Comparison of ENCODE assay signal across 10 cellular contexts in the genomic region with DNA sequence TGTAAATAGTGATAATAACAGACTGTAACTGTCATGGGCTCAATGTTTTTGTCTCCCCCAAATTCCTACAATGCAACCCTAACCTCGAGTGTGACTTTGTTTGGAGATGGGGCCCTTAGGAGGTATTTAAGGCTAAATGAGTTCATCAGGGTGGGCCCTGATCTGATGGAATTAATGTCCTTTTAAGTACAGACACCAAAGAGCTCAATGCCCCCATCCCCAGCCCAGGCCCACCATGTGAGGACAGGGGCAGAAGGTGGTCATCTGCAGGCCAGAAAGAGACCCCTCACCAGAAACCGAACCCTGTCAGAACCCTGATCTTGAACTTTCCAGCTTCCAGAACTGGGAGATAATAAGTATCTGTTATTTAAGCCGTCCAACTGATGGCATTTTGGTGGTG.
DNase-seq lines count a peak whose midpoint lies in the region; ATAC-seq and TF ChIP-seq lines count a peak whose summit lies in the region.
"Had no signal": no experiment of that assay in that cellular context is flagged by ENCODE, and none has a peak within 500 bp of the region (broad histone marks: within the 10 kb centered on the region; RNA-seq: fewer than 3 reads in every experiment).

No MANE protein-coding gene starts in this region.

- H3K4me1 Mint-ChIP-seq in activated naive CD4-positive, alpha-beta T cell treated with anti-CD3 and anti-CD28 coated beads, Interleukin-2, amount 50 U/mL, for 24 hours = peaks cover 97% of the 10 kb centered on the region
- H3K4me1 Mint-ChIP-seq in activated T-helper 17 cell treated with anti-CD3 and anti-CD28 coated beads, Interleukin-2, amount 50 U/mL, for 72 hours = peaks cover 52% of the 10 kb centered on the region

- H3K36me3 ChIP-seq in lower lobe of right lung (no peaks in the 10 kb centered on the region), upper lobe of left lung (no peaks in the 10 kb centered on the region)

- ATAC-seq in activated T-helper 17 cell treated with anti-CD3 and anti-CD28 coated beads, Interleukin-2, amount 50 U/mL, for 72 hours (replicated peaks) = no peak
- ATAC-seq in lower lobe of right lung (no peak), upper lobe of left lung (ENCODE audit: low FRiP score in 2 of 2) (no peak)

- peak overlapping the region; percentile 95 for H3K27ac Mint-ChIP-seq in activated naive CD4-positive, alpha-beta T cell treated with anti-CD3 and anti-CD28 coated beads, Interleukin-2, amount 50 U/mL, for 24 hours
- peak overlapping the region; percentile 90 for H3K27ac Mint-ChIP-seq in activated T-helper 17 cell treated with anti-CD3 and anti-CD28 coated beads, Interleukin-2, amount 50 U/mL, for 72 hours

- no peak for TF ChIP-seq CTCF in lower lobe of right lung (IDR thresholded peaks at IDR 0.05)
- TF ChIP-seq CTCF in upper lobe of left lung (IDR thresholded peaks at IDR 0.05) = no peak

- H3K4me1 ChIP-seq in lower lobe of right lung (peaks cover 33% of the 10 kb centered on the region), upper lobe of left lung (peaks cover 9 to 38% (median 22%) of the 10 kb centered on the region in 4 donors)

- no peak for DNase-seq in activated naive CD4-positive, alpha-beta T cell treated with Interleukin-2 at 50 U/mL for 16 hours
- DNase-seq in lower lobe of right lung = no peak
- DNase-seq in upper lobe of left lung = no peak
- no peak for DNase-seq in inferior parietal cortex (ENCODE audit: extremely low spot score)
- no peak for DNase-seq in stimulated activated CD4-positive, alpha-beta T cell treated with anti-CD3 and anti-CD28 coated beads, Interleukin-4, amount 100 ng/mL, for 4 hours
- DNase-seq in activated T-cell treated with anti-CD3 and anti-CD28 coated beads, Interleukin-2, amount 50 U/mL, for 1 hour = no peak
- DNase-seq: NCI-H1694 had no signal

- no peak overlapping the region for H3K4me3 Mint-ChIP-seq in activated naive CD4-positive, alpha-beta T cell treated with anti-CD3 and anti-CD28 coated beads, Interleukin-2, amount 50 U/mL, for 24 hours
- peak overlapping the region; percentile 81 for H3K4me3 Mint-ChIP-seq in activated T-helper 17 cell treated with anti-CD3 and anti-CD28 coated beads, Interleukin-2, amount 50 U/mL, for 72 hours
- H3K4me3 Mint-ChIP-seq: nephron had no signal

- H3K27ac ChIP-seq in lower lobe of right lung (peak overlapping the region; percentile 37), upper lobe of left lung (peak overlapping the region; percentile 50 to 74 (median 68))

- H3K4me3 ChIP-seq in lower lobe of right lung = no peak overlapping the region
- no peak overlapping the region for H3K4me3 ChIP-seq in upper lobe of left lung

- no peaks in the 10 kb centered on the region for H3K27me3 ChIP-seq in lower lobe of right lung (ENCODE audit: low read depth)
- no peaks in the 10 kb centered on the region for H3K27me3 ChIP-seq in upper lobe of left lung

- 90 to 92% methylated on average over 3 of the region's 3 CpGs for WGBS in upper lobe of left lung, 2 donors

- H3K9me3 Mint-ChIP-seq in activated naive CD4-positive, alpha-beta T cell treated with anti-CD3 and anti-CD28 coated beads, Interleukin-2, amount 50 U/mL, for 24 hours = no peaks in the 10 kb centered on the region
- H3K9me3 Mint-ChIP-seq in activated T-helper 17 cell treated with anti-CD3 and anti-CD28 coated beads, Interleukin-2, amount 50 U/mL, for 72 hours = no peaks in the 10 kb centered on the region
- H3K9me3 Mint-ChIP-seq: nephron had no signal

- H3K36me3 Mint-ChIP-seq in activated naive CD4-positive, alpha-beta T cell treated with anti-CD3 and anti-CD28 coated beads, Interleukin-2, amount 50 U/mL, for 24 hours = peaks cover 18% of the 10 kb centered on the region
- peaks cover 14% of the 10 kb centered on the region for H3K36me3 Mint-ChIP-seq in activated T-helper 17 cell treated with anti-CD3 and anti-CD28 coated beads, Interleukin-2, amount 50 U/mL, for 72 hours (ENCODE audit: low read depth)

- no peak for TF ChIP-seq POLR2A in upper lobe of left lung (IDR thresholded peaks at IDR 0.05)

- no peaks in the 10 kb centered on the region for H3K27me3 Mint-ChIP-seq in activated naive CD4-positive, alpha-beta T cell treated with anti-CD3 and anti-CD28 coated beads, Interleukin-2, amount 50 U/mL, for 24 hours
- no peaks in the 10 kb centered on the region for H3K27me3 Mint-ChIP-seq in activated T-helper 17 cell treated with anti-CD3 and anti-CD28 coated beads, Interleukin-2, amount 50 U/mL, for 72 hours

- intact Hi-C loops in lower lobe of right lung (cut with DNase I) = no loop called here

- no peaks in the 10 kb centered on the region for H3K9me3 ChIP-seq in lower lobe of right lung
- no peaks in the 10 kb centered on the region for H3K9me3 ChIP-seq in upper lobe of left lung

- no peak for TF ChIP-seq EP300 in upper lobe of left lung (IDR thresholded peaks at IDR 0.05)
